1 cellular context compared by ENCODE assay signal in genomic region chr9:136111910-136112309, GRCh38.
A peak's percentile ranks its signal among the peaks of the same experiment; 100 is the strongest.
TF ChIP-seq lines count a peak whose summit lies in the region.

No MANE protein-coding gene starts in this region.

TF ChIP-seq in K562, 482 proteins besides CTCF, POLR2A, EP300 and RAD21:
- no peak for TF ChIP-seq CHD7 (IDR thresholded peaks at IDR 0.05; ENCODE audit: low read depth, low read length)
- TF ChIP-seq POLR2G (IDR thresholded peaks at IDR 0.05; ENCODE audit: low read depth, low read length) = peak; percentile 39
- TF ChIP-seq ZBTB7A (IDR thresholded peaks at IDR 0.05; ENCODE audit: borderline replicate concordance, control insufficient read depth, low read depth, low read length) = 0 out of 2 replicates have a peak, but pooled peaks have one; percentile 31
- peak; percentile 94 for TF ChIP-seq ZBTB33 (CRISPR knock-in tag; IDR thresholded peaks at IDR 0.05)
- no peak for TF ChIP-seq NFE2L1 (tag; IDR thresholded peaks at IDR 0.05; ENCODE audit: borderline replicate concordance, low read depth)
- TF ChIP-seq MNT (conservative IDR thresholded peaks at IDR 0.05) = no peak
- no peak for TF ChIP-seq CHCHD3 (CRISPR knock-in tag; IDR thresholded peaks at IDR 0.05)
TF ChIP-seq in K562: peak in this region for 3.
